In the genomic region with DNA sequence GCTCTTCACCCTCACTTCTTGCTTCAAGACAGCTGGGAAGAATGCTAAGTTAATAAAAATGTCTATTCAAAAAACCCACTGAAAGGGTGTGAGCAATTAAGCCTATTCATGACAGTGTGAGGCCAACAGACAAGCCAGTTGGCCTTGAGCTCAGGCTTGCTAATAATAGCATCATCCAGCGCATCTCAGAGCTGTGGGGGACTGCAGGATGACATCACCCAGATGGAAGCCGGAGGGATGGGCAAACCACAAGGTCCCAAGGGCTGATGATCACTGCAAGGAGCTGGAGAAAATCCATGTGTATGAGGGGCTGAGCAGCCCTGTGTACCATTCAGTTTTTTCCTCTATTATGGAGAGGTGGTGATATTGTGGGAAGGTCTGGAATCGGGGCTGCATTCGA, we compare ENCODE assay signal across 9 cellular contexts.
DNase-seq lines count a peak whose midpoint lies in the region; ATAC-seq and TF ChIP-seq lines count a peak whose summit lies in the region.
"Had no signal": no experiment of that assay in that cellular context is flagged by ENCODE, and none has a peak within 500 bp of the region (broad histone marks: within the 10 kb centered on the region; RNA-seq: fewer than 3 reads in every experiment).

No MANE protein-coding gene starts in this region.

- in situ Hi-C loops in gastrocnemius medialis (cut with MboI; ENCODE audit: low sequenced_read_pairs in 4 of 4): no loop called here

- no peaks in the 10 kb centered on the region for H3K9me3 ChIP-seq in WERI-Rb-1 (ENCODE audit: severe bottlenecking)
- no peaks in the 10 kb centered on the region for H3K9me3 ChIP-seq in gastrocnemius medialis

- DNase-seq in H4 (ENCODE audit: low spot score) (peak; percentile 73), WERI-Rb-1 (peak; percentile 29), cardiac septum (ENCODE audit: low spot score) (peak; percentile 79), gastrocnemius medialis (peak; percentile 13), NCI-H2196 treated with DMSO at 0.1 percent for 48 hours (lab: John Stamatoyannopoulos, UW; ENCODE audit: unreplicated experiment) (no peak), substantia nigra (lab: John Stamatoyannopoulos, UW) (no peak), NCI-H2171 (lab: John Stamatoyannopoulos, UW) (no peak)
- DNase-seq: activated CD4-positive, alpha-beta memory T cell treated with anti-CD3 and anti-CD28 coated beads, Interleukin-2, amount 10 ng/mL, durations not matched to agents 7 days and 5 days had no signal

- H3K27ac ChIP-seq in WERI-Rb-1 (no peak overlapping the region), gastrocnemius medialis (no peak overlapping the region), substantia nigra (ENCODE audit: low read depth, low read length, poor library complexity, severe bottlenecking) (no peak overlapping the region)

- TF ChIP-seq POLR2A in gastrocnemius medialis (IDR thresholded peaks at IDR 0.05): no peak

- H3K27me3 ChIP-seq in WERI-Rb-1 (ENCODE audit: insufficient read depth, low read depth, severe bottlenecking) (no peaks in the 10 kb centered on the region), gastrocnemius medialis (no peaks in the 10 kb centered on the region)

- H3K36me3 ChIP-seq in WERI-Rb-1 (no peaks in the 10 kb centered on the region), gastrocnemius medialis (no peaks in the 10 kb centered on the region)

- no peaks in the 10 kb centered on the region for H3K4me1 ChIP-seq in gastrocnemius medialis

- intact Hi-C loops in cardiac septum (cut with DNase I): no loop called here
- intact Hi-C loops in gastrocnemius medialis (cut with DNase I; ENCODE audit: low total_unique reads): no loop called here

- ATAC-seq in gastrocnemius medialis (peak; percentile 61), GM21360 (IDR thresholded peaks at IDR 0.05; ENCODE audit: unreplicated experiment) (no peak)

- no peak for TF ChIP-seq CTCF in WERI-Rb-1 (IDR thresholded peaks at IDR 0.05; ENCODE audit: low read depth, low read length)
- TF ChIP-seq CTCF in gastrocnemius medialis (IDR thresholded peaks at IDR 0.05 in 4 of 5, conservative IDR thresholded peaks at IDR 0.05 in 1 of 5): no peak

- H3K4me3 ChIP-seq in WERI-Rb-1 (ENCODE audit: low read depth, low read length): no peak overlapping the region
- H3K4me3 ChIP-seq in gastrocnemius medialis: no peak overlapping the region

Comparison
In these comparisons a context has a peak if more than half of its experiments do, and no peak if none do; other contexts are left out.
1. DNase-seq: peak in H4 (single experiment), WERI-Rb-1 (single experiment), cardiac septum (single experiment) and gastrocnemius medialis (2 of 2); none in NCI-H2196 treated with DMSO at 0.1 percent for 48 hours (single experiment), substantia nigra (0 of 49) and NCI-H2171 (single experiment).